In the genomic region with DNA sequence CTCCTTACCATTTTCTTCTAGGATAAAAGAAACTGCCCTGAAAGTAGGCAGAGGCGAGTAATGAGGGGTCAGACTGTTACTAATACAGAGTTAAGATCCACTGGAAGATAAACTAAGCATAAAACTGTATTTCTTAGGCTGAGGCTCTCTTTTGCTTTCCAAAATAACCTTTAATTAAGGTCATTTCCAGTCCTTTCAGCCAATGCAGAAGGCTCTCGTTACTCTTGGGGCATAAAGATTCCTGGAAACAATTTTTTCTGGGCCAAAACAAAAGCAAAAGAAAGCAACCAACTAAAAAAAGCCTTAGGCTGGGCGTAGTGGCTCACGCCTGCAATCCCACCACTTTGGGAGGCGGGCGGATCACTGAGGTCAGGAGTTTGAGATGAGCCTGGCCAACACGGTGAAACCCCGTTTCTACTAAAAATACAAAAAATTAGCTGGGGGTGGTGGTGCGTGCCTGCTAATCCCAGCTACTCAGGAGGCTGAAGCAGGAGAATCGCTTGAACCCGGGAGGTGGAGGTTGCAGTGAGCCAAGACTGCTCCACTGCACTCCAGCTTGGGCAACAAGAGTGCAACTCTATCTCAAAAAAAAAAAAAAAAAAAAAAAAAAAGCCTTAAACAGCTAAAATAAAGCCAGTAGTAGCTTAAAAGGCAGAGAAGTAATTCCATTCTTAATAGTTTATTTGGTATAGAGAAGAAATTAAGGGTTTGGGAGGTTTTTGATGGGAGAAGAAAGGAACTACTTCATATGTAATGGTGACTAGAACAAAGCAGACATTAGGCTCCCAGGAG, we compare ENCODE assay signal across 21 cellular contexts.
DNase-seq lines count a peak whose midpoint lies in the region; ATAC-seq and TF ChIP-seq lines count a peak whose summit lies in the region.
"Had no signal": no experiment of that assay in that cellular context is flagged by ENCODE, and none has a peak within 500 bp of the region (broad histone marks: within the 10 kb centered on the region; RNA-seq: fewer than 3 reads in every experiment).

No MANE protein-coding gene starts in this region.

- TF ChIP-seq CTCF in cardiac muscle cell (IDR thresholded peaks at IDR 0.05; ENCODE audit: low read depth, low read length) (no peak), mammary epithelial cell (conservative IDR thresholded peaks at IDR 0.05 in 1 of 2, IDR thresholded peaks at IDR 0.05 in 1 of 2; ENCODE audit: extremely low read depth in 1 of 2, insufficient read depth in 1 of 2, low read depth in 1 of 2, low read length in 2 of 2) (no peak), tibial artery (IDR thresholded peaks at IDR 0.05) (no peak)

- in situ Hi-C loops in mammary epithelial cell (cut with MboI; ENCODE audit: low sequenced_read_pairs in 2 of 2) = no loop called here

- ATAC-seq in left cardiac atrium (no peak), GM19463 (IDR thresholded peaks at IDR 0.05; ENCODE audit: unreplicated experiment) (no peak)
- ATAC-seq: lower lobe of right lung; naive thymus-derived CD8-positive, alpha-beta T cell; stimulated activated naive CD8-positive, alpha-beta T cell treated with anti-CD3 and anti-CD28 coated beads, Interleukin-15, amount 100 ng/mL, for 72 hours had no signal

- dilution Hi-C loops in mammary epithelial cell (cut with HindIII; ENCODE audit: low sequenced_read_pairs) = no loop called here

- H3K4me2 ChIP-seq in mammary epithelial cell (ENCODE audit: insufficient read depth, low read depth, low read length) = peak overlapping the region; percentile 36
- no peak overlapping the region for H3K4me2 ChIP-seq in mesendoderm (ENCODE audit: low read length)

- no peak overlapping the region for H4K5ac ChIP-seq in mesendoderm (ENCODE audit: low read length)

- no peak overlapping the region for H2BK5ac ChIP-seq in mesendoderm (ENCODE audit: low read length)

- H2AK5ac ChIP-seq in mesendoderm (ENCODE audit: low read length) = no peak overlapping the region

- no peak overlapping the region for H4K8ac ChIP-seq in mesendoderm (ENCODE audit: low read depth, low read length)

- intact Hi-C loops in left cardiac atrium (cut with DNase I) (no loop called here), mammary epithelial cell (cut with micrococcal nuclease) (no loop called here), tibial artery (cut with DNase I; ENCODE audit: low total_unique reads) (no loop called here)

- no peak overlapping the region for H2BK120ac ChIP-seq in mesendoderm (ENCODE audit: low read depth, low read length)

- no peaks in the 10 kb centered on the region for H3K79me1 ChIP-seq in mesendoderm (ENCODE audit: low read length)

- no peak overlapping the region for H3K9ac ChIP-seq in mammary epithelial cell (ENCODE audit: insufficient read depth, low read length)
- H3K9ac ChIP-seq in mesendoderm (ENCODE audit: low read length) = no peak overlapping the region

- H3K27me3 ChIP-seq in cardiac muscle cell (no peaks in the 10 kb centered on the region), mammary epithelial cell (ENCODE audit: insufficient read depth, low read length) (no peaks in the 10 kb centered on the region), mesendoderm (ENCODE audit: insufficient read depth, low read length, poor library complexity) (no peaks in the 10 kb centered on the region), tibial artery (no peaks in the 10 kb centered on the region)
- H3K27me3 ChIP-seq: uterus had no signal

- DNase-seq in cardiac muscle cell (ENCODE audit: low read depth in 1 of 2, low spot score in 1 of 2) = no peak
- DNase-seq in left cardiac atrium = no peak
- no peak for DNase-seq in mammary epithelial cell
- peak; percentile 4 for DNase-seq in mesendoderm
- no peak for DNase-seq in tibial artery
- no peak for DNase-seq in GM19238 (ENCODE audit: insufficient read length, low spot score)
- DNase-seq in activated CD4-positive, alpha-beta T cell treated with anti-CD3 and anti-CD28 coated beads for 1 hour = no peak
- DNase-seq: amniotic stem cell; HCEC 1CT; lower lobe of right lung; MM.1S; naive thymus-derived CD8-positive, alpha-beta T cell; NCI-H1694; NCI-H446; stimulated activated naive CD8-positive, alpha-beta T cell treated with anti-CD3 and anti-CD28 coated beads, Interleukin-15, amount 100 ng/mL, for 72 hours; T-helper 1 cell; uterus had no signal

- H3K27ac ChIP-seq in cardiac muscle cell (peak overlapping the region; percentile 50), mammary epithelial cell (ENCODE audit: insufficient read depth, low read depth, low read length) (no peak overlapping the region), mesendoderm (ENCODE audit: low read depth, low read length) (no peak overlapping the region), tibial artery (peak overlapping the region; percentile 6 to 13)
- H3K27ac ChIP-seq: coronary artery, epithelial cell of prostate, lower lobe of right lung, RWPE1 had no signal

- H3K36me3 ChIP-seq in cardiac muscle cell (no peaks in the 10 kb centered on the region), mammary epithelial cell (ENCODE audit: insufficient read depth, low read length) (no peaks in the 10 kb centered on the region), mesendoderm (ENCODE audit: control insufficient read depth, insufficient read depth, low read length) (no peaks in the 10 kb centered on the region), tibial artery (no peaks in the 10 kb centered on the region)
- H3K36me3 ChIP-seq: lower lobe of right lung, uterus had no signal

- H3K9me3 ChIP-seq in cardiac muscle cell (ENCODE audit: low read depth) = no peaks in the 10 kb centered on the region
- H3K9me3 ChIP-seq in mammary epithelial cell (replicated peaks; ENCODE audit: insufficient read depth, low read length) = no peaks in the 10 kb centered on the region
- no peaks in the 10 kb centered on the region for H3K9me3 ChIP-seq in tibial artery
- H3K9me3 ChIP-seq: lower lobe of right lung, uterus had no signal

- CTCF ChIA-PET in mammary epithelial cell (lab: Charles Lee; ENCODE audit: low non-redundant PET) = no interaction called here

- H3K4me3 ChIP-seq in cardiac muscle cell = no peak overlapping the region
- no peak overlapping the region for H3K4me3 ChIP-seq in mammary epithelial cell (replicated peaks in 1 of 3; ENCODE audit: insufficient read depth in 1 of 3, low read depth in 2 of 3, low read length in 3 of 3)
- H3K4me3 ChIP-seq in mesendoderm (ENCODE audit: low read length) = no peak overlapping the region
- H3K4me3 ChIP-seq in tibial artery = peak overlapping the region in 1 of 2 donors; percentile 11
- H3K4me3 ChIP-seq: coronary artery, lower lobe of right lung, uterus had no signal

- H3K79me2 ChIP-seq in mammary epithelial cell (ENCODE audit: insufficient read depth, low read length) (no peaks in the 10 kb centered on the region), mesendoderm (ENCODE audit: control insufficient read depth, insufficient read depth, low read length) (no peaks in the 10 kb centered on the region)

- no TSS peak for BruUV-seq in mammary epithelial cell (replicated peaks; lab: Mats Ljungman, UMichigan)

- peak overlapping the region; percentile 26 for H2AFZ ChIP-seq in mammary epithelial cell (ENCODE audit: low read depth, low read length)

- no peaks in the 10 kb centered on the region for H3K4me1 ChIP-seq in cardiac muscle cell (ENCODE audit: low read depth)
- H3K4me1 ChIP-seq in mammary epithelial cell (ENCODE audit: insufficient read depth, low read length) = peaks cover 4% of the 10 kb centered on the region
- no peaks in the 10 kb centered on the region for H3K4me1 ChIP-seq in mesendoderm (ENCODE audit: control insufficient read depth, low read depth, low read length)
- peaks cover 0 to 5% (median 0%) of the 10 kb centered on the region in 4 donors for H3K4me1 ChIP-seq in tibial artery
- H3K4me1 ChIP-seq: lower lobe of right lung, uterus had no signal

- H3K18ac ChIP-seq in mesendoderm (ENCODE audit: low read length) = no peak overlapping the region

- H3K23ac ChIP-seq in mesendoderm (ENCODE audit: low read length) = no peak overlapping the region

- no peaks in the 10 kb centered on the region for H4K20me1 ChIP-seq in mammary epithelial cell (ENCODE audit: insufficient read depth, low read length)

- H3K4ac ChIP-seq in mesendoderm (ENCODE audit: low read depth, low read length) = no peak overlapping the region

- H2BK15ac ChIP-seq in mesendoderm (replicated peaks; ENCODE audit: low read depth) = no peak overlapping the region

- 92% methylated on average over 10 of the region's 11 CpGs for WGBS in mammary epithelial cell (ENCODE audit: low coverage, missing lambda C conversion rate)
- no CpG with 5 or more reads among the region's 11 CpGs for whole genome bisulfite sequencing in mesendoderm (ENCODE audit: extremely low coverage, insufficient coverage, low lambda C conversion rate)

- H3K56ac ChIP-seq in mesendoderm (ENCODE audit: low read length) = no peak overlapping the region

Comparison
In these comparisons a context has a peak if more than half of its experiments do, and no peak if none do; other contexts are left out.
1. H3K27ac ChIP-seq: peak in cardiac muscle cell (single experiment) and tibial artery (2 of 2); none in mammary epithelial cell (single experiment) and mesendoderm (single experiment).